ENCODE assay signal across 8 cellular contexts in genomic region chr13:114047358-114047881, GRCh38.
DNase-seq lines count a peak whose midpoint lies in the region; ATAC-seq and TF ChIP-seq lines count a peak whose summit lies in the region.

No MANE protein-coding gene starts in this region.

- intact Hi-C loops in activated CD4-positive, alpha-beta memory T cell treated with anti-CD3 and anti-CD28 coated beads for 36 hours (cut with micrococcal nuclease) = no loop called here
- intact Hi-C loops in upper lobe of right lung (cut with DNase I) = no loop called here

- DNase-seq in activated CD4-positive, alpha-beta memory T cell treated with anti-CD3 and anti-CD28 coated beads for 36 hours = no peak
- DNase-seq in activated CD4-positive, alpha-beta memory T cell treated with anti-CD3 and anti-CD28 coated beads, Interleukin-2, amount 10 ng/mL, durations not matched to agents 7 days and 5 days = no peak
- DNase-seq in stimulated activated effector memory CD8-positive, alpha-beta T cell treated with anti-CD3 and anti-CD28 coated beads, Interleukin-12 subunit alpha, Interleukin-12 subunit beta, amount 100 ng/mL, for 72 hours (ENCODE audit: low spot score in 2 of 2) = no peak
- DNase-seq in upper lobe of right lung = no peak
- no peak for DNase-seq in HFFc6

- H3K27ac Mint-ChIP-seq in activated CD4-positive, alpha-beta memory T cell treated with anti-CD3 and anti-CD28 coated beads for 36 hours = peak overlapping the region; percentile 49
- H3K27ac Mint-ChIP-seq in activated CD4-positive, alpha-beta memory T cell treated with anti-CD3 and anti-CD28 coated beads, Interleukin-2, amount 10 ng/mL, durations not matched to agents 7 days and 5 days = no peak overlapping the region
- peak overlapping the region; percentile 61 for H3K27ac Mint-ChIP-seq in stimulated activated effector memory CD8-positive, alpha-beta T cell treated with anti-CD3 and anti-CD28 coated beads, Interleukin-12 subunit alpha, Interleukin-12 subunit beta, amount 100 ng/mL, for 72 hours
- no peak overlapping the region for H3K27ac Mint-ChIP-seq in HFFc6

- peaks cover 65% of the 10 kb centered on the region for H3K4me1 Mint-ChIP-seq in activated CD4-positive, alpha-beta memory T cell treated with anti-CD3 and anti-CD28 coated beads for 36 hours (ENCODE audit: low read depth)
- peaks cover 57% of the 10 kb centered on the region for H3K4me1 Mint-ChIP-seq in activated CD4-positive, alpha-beta memory T cell treated with anti-CD3 and anti-CD28 coated beads, Interleukin-2, amount 10 ng/mL, durations not matched to agents 7 days and 5 days
- H3K4me1 Mint-ChIP-seq in stimulated activated effector memory CD8-positive, alpha-beta T cell treated with anti-CD3 and anti-CD28 coated beads, Interleukin-12 subunit alpha, Interleukin-12 subunit beta, amount 100 ng/mL, for 72 hours = peaks cover 70% of the 10 kb centered on the region
- H3K4me1 Mint-ChIP-seq in HFFc6 (ENCODE audit: low read depth) = peaks cover 26% of the 10 kb centered on the region

- H3K4me1 ChIP-seq in upper lobe of right lung = peaks cover 6% of the 10 kb centered on the region

- peak; percentile 86 for ATAC-seq in HG02938 (IDR thresholded peaks at IDR 0.05; ENCODE audit: unreplicated experiment)
- ATAC-seq in stimulated activated effector memory CD8-positive, alpha-beta T cell treated with anti-CD3 and anti-CD28 coated beads, Interleukin-12 subunit alpha, Interleukin-12 subunit beta, amount 100 ng/mL, for 72 hours = no peak
- no peak for ATAC-seq in upper lobe of right lung
- ATAC-seq in HG03469 (IDR thresholded peaks at IDR 0.05; ENCODE audit: unreplicated experiment) = no peak

- H3K36me3 Mint-ChIP-seq in activated CD4-positive, alpha-beta memory T cell treated with anti-CD3 and anti-CD28 coated beads for 36 hours = peaks cover 27% of the 10 kb centered on the region
- peaks cover 58% of the 10 kb centered on the region for H3K36me3 Mint-ChIP-seq in activated CD4-positive, alpha-beta memory T cell treated with anti-CD3 and anti-CD28 coated beads, Interleukin-2, amount 10 ng/mL, durations not matched to agents 7 days and 5 days (ENCODE audit: low read depth)
- peaks cover 79% of the 10 kb centered on the region for H3K36me3 Mint-ChIP-seq in stimulated activated effector memory CD8-positive, alpha-beta T cell treated with anti-CD3 and anti-CD28 coated beads, Interleukin-12 subunit alpha, Interleukin-12 subunit beta, amount 100 ng/mL, for 72 hours
- peaks cover 27% of the 10 kb centered on the region for H3K36me3 Mint-ChIP-seq in HFFc6 (ENCODE audit: low read depth)

- H3K4me3 Mint-ChIP-seq in activated CD4-positive, alpha-beta memory T cell treated with anti-CD3 and anti-CD28 coated beads for 36 hours = no peak overlapping the region
- H3K4me3 Mint-ChIP-seq in activated CD4-positive, alpha-beta memory T cell treated with anti-CD3 and anti-CD28 coated beads, Interleukin-2, amount 10 ng/mL, durations not matched to agents 7 days and 5 days = no peak overlapping the region
- H3K4me3 Mint-ChIP-seq in stimulated activated effector memory CD8-positive, alpha-beta T cell treated with anti-CD3 and anti-CD28 coated beads, Interleukin-12 subunit alpha, Interleukin-12 subunit beta, amount 100 ng/mL, for 72 hours = peak overlapping the region; percentile 64
- H3K4me3 Mint-ChIP-seq in HFFc6 = no peak overlapping the region

- H3K4me3 ChIP-seq in upper lobe of right lung = no peak overlapping the region

- no peak for TF ChIP-seq CTCF in VCaP (conservative IDR thresholded peaks at IDR 0.05)
- TF ChIP-seq CTCF in upper lobe of right lung (IDR thresholded peaks at IDR 0.05) = no peak
- TF ChIP-seq CTCF in HFFc6 (IDR thresholded peaks at IDR 0.05) = no peak

- H3K27ac ChIP-seq in VCaP = peak overlapping the region; percentile 43
- no peak overlapping the region for H3K27ac ChIP-seq in upper lobe of right lung

- H3K9me3 ChIP-seq in upper lobe of right lung = no peaks in the 10 kb centered on the region

- CTCF ChIA-PET in activated CD4-positive, alpha-beta memory T cell treated with anti-CD3 and anti-CD28 coated beads for 36 hours (lab: Charles Lee) = no interaction called here
- CTCF ChIA-PET in activated CD4-positive, alpha-beta memory T cell treated with anti-CD3 and anti-CD28 coated beads, Interleukin-2, amount 10 ng/mL, durations not matched to agents 7 days and 5 days (lab: Charles Lee) = no interaction called here

- H3K36me3 ChIP-seq in upper lobe of right lung = no peaks in the 10 kb centered on the region

- H3K27me3 ChIP-seq in upper lobe of right lung = no peaks in the 10 kb centered on the region

- POLR2A ChIA-PET in activated CD4-positive, alpha-beta memory T cell treated with anti-CD3 and anti-CD28 coated beads for 36 hours (lab: Charles Lee) = no interaction called here
- POLR2A ChIA-PET in activated CD4-positive, alpha-beta memory T cell treated with anti-CD3 and anti-CD28 coated beads, Interleukin-2, amount 10 ng/mL, durations not matched to agents 7 days and 5 days (lab: Charles Lee) = interaction anchor here (1.6 kb wide), 1 partner anchor 18 kb away, joined by 4 read pairs; no protein-coding TSS in a partner anchor

- H3K27me3 Mint-ChIP-seq in activated CD4-positive, alpha-beta memory T cell treated with anti-CD3 and anti-CD28 coated beads for 36 hours = no peaks in the 10 kb centered on the region
- H3K27me3 Mint-ChIP-seq in activated CD4-positive, alpha-beta memory T cell treated with anti-CD3 and anti-CD28 coated beads, Interleukin-2, amount 10 ng/mL, durations not matched to agents 7 days and 5 days = no peaks in the 10 kb centered on the region
- peaks cover 7% of the 10 kb centered on the region for H3K27me3 Mint-ChIP-seq in HFFc6 (ENCODE audit: insufficient read depth)

- H3K9me3 Mint-ChIP-seq in activated CD4-positive, alpha-beta memory T cell treated with anti-CD3 and anti-CD28 coated beads for 36 hours = peaks cover 2% of the 10 kb centered on the region
- H3K9me3 Mint-ChIP-seq in activated CD4-positive, alpha-beta memory T cell treated with anti-CD3 and anti-CD28 coated beads, Interleukin-2, amount 10 ng/mL, durations not matched to agents 7 days and 5 days = no peaks in the 10 kb centered on the region
- no peaks in the 10 kb centered on the region for H3K9me3 Mint-ChIP-seq in stimulated activated effector memory CD8-positive, alpha-beta T cell treated with anti-CD3 and anti-CD28 coated beads, Interleukin-12 subunit alpha, Interleukin-12 subunit beta, amount 100 ng/mL, for 72 hours
- H3K9me3 Mint-ChIP-seq in HFFc6 = no peaks in the 10 kb centered on the region

Comparison
In these comparisons a context has a peak if more than half of its experiments do, and no peak if none do; other contexts are left out.
1. H3K27ac Mint-ChIP-seq: peak in activated CD4-positive, alpha-beta memory T cell treated with anti-CD3 and anti-CD28 coated beads for 36 hours (single experiment) and stimulated activated effector memory CD8-positive, alpha-beta T cell treated with anti-CD3 and anti-CD28 coated beads, Interleukin-12 subunit alpha, Interleukin-12 subunit beta, amount 100 ng/mL, for 72 hours (single experiment); none in activated CD4-positive, alpha-beta memory T cell treated with anti-CD3 and anti-CD28 coated beads, Interleukin-2, amount 10 ng/mL, durations not matched to agents 7 days and 5 days (single experiment) and HFFc6 (single experiment).